ENCODE assay signal across 19 cellular contexts in genomic region chr2:210387074-210387473, GRCh38.
DNase-seq lines count a peak whose midpoint lies in the region; ATAC-seq and TF ChIP-seq lines count a peak whose summit lies in the region.
"Had no signal": no experiment of that assay in that cellular context is flagged by ENCODE, and none has a peak within 500 bp of the region (broad histone marks: within the 10 kb centered on the region; RNA-seq: fewer than 3 reads in every experiment).

No MANE protein-coding gene starts in this region.

- no peaks in the 10 kb centered on the region for H3K9me3 Mint-ChIP-seq in MCF 10A (ENCODE audit: unreplicated experiment)
- H3K9me3 Mint-ChIP-seq: CD4-positive, alpha-beta T cell; CD8-positive, alpha-beta T cell had no signal

- TF ChIP-seq CTCF in mammary epithelial cell (conservative IDR thresholded peaks at IDR 0.05 in 1 of 2, IDR thresholded peaks at IDR 0.05 in 1 of 2; ENCODE audit: extremely low read depth in 1 of 2, insufficient read depth in 1 of 2, low read depth in 1 of 2, low read length in 2 of 2) (no peak), MCF 10A (IDR thresholded peaks at IDR 0.05; ENCODE audit: unreplicated experiment) (no peak), epithelial cell of esophagus (IDR thresholded peaks at IDR 0.05; ENCODE audit: insufficient read depth, low read depth, low read length, missing control alignments) (no peak), foreskin keratinocyte (conservative IDR thresholded peaks at IDR 0.05) (no peak), psoas muscle (IDR thresholded peaks at IDR 0.05) (no peak)

- in situ Hi-C loops in mammary epithelial cell (cut with MboI; ENCODE audit: low sequenced_read_pairs in 2 of 2) = loop anchor here (25.0 kb wide), 1 partner anchor 400 kb away; no protein-coding TSS in a partner anchor

- no TSS peak for BruUV-seq in mammary epithelial cell (replicated peaks; lab: Mats Ljungman, UMichigan)
- no TSS peak for BruUV-seq in MCF 10A (replicated peaks; lab: Mats Ljungman, UMichigan)

- no peaks in the 10 kb centered on the region for H4K20me1 ChIP-seq in mammary epithelial cell (ENCODE audit: insufficient read depth, low read length)
- H4K20me1 ChIP-seq: BLaER1 had no signal

- peaks cover 58% of the 10 kb centered on the region for H3K27me3 Mint-ChIP-seq in MCF 10A (ENCODE audit: insufficient read depth, unreplicated experiment)

- H3K4me2 ChIP-seq in mammary epithelial cell (ENCODE audit: insufficient read depth, low read depth, low read length) = no peak overlapping the region
- H3K4me2 ChIP-seq: BLaER1 had no signal

- no peak overlapping the region for H3K9ac ChIP-seq in mammary epithelial cell (ENCODE audit: insufficient read depth, low read length)
- H3K9ac ChIP-seq: BLaER1 had no signal

- H3K4me3 ChIP-seq in mammary epithelial cell (replicated peaks in 1 of 3; ENCODE audit: insufficient read depth in 1 of 3, low read depth in 2 of 3, low read length in 3 of 3) (no peak overlapping the region), epithelial cell of esophagus (ENCODE audit: low read length) (no peak overlapping the region), psoas muscle (no peak overlapping the region)
- H3K4me3 ChIP-seq: BLaER1 had no signal

- DNase-seq in mammary epithelial cell (peak; percentile 34), MCF 10A (ENCODE audit: unreplicated experiment) (no peak), epithelial cell of esophagus (ENCODE audit: low read depth) (peak; percentile 61), foreskin keratinocyte (peak; percentile 37 to 64), psoas muscle (no peak), C1 segment of cervical spinal cord (lab: John Stamatoyannopoulos, UW) (no peak), iPS-NIHi11 (ENCODE audit: low spot score) (no peak)
- DNase-seq: 8988T; ACHN; BE2C; Caco-2; Calu3; CD4-positive, alpha-beta T cell; CD8-positive, alpha-beta T cell; DMS79 treated with DMSO at 0.1 percent for 48 hours; GF-D8 had no signal

- ATAC-seq in foreskin keratinocyte (peak; percentile 31), psoas muscle (no peak), GM21723 (IDR thresholded peaks at IDR 0.05; ENCODE audit: unreplicated experiment) (no peak)
- ATAC-seq: CD8-positive, alpha-beta T cell had no signal

- no peaks in the 10 kb centered on the region for H3K4me1 Mint-ChIP-seq in MCF 10A (ENCODE audit: insufficient read depth, unreplicated experiment)

- H3K9me3 ChIP-seq in mammary epithelial cell (replicated peaks; ENCODE audit: insufficient read depth, low read length) (no peaks in the 10 kb centered on the region), psoas muscle (no peaks in the 10 kb centered on the region)
- H3K9me3 ChIP-seq: BE2C, BLaER1, Caco-2 had no signal

- WGBS in mammary epithelial cell (ENCODE audit: low coverage, missing lambda C conversion rate) = 0% methylated on average over 1 of the region's 1 CpG
- 49 to 55% (median 54%) methylated on average over 1 of the region's 1 CpG for WGBS in psoas muscle, 3 donors

- H2AFZ ChIP-seq in mammary epithelial cell (ENCODE audit: low read depth, low read length) = no peak overlapping the region

- H3K27ac ChIP-seq in mammary epithelial cell (ENCODE audit: insufficient read depth, low read depth, low read length) = no peak overlapping the region
- no peak overlapping the region for H3K27ac ChIP-seq in foreskin keratinocyte
- peak overlapping the region; percentile 13 for H3K27ac ChIP-seq in psoas muscle
- H3K27ac ChIP-seq: BLaER1, C4-2B had no signal

- no peaks in the 10 kb centered on the region for H3K27me3 ChIP-seq in mammary epithelial cell (ENCODE audit: insufficient read depth, low read length)
- H3K27me3 ChIP-seq in foreskin keratinocyte = no peaks in the 10 kb centered on the region
- no peaks in the 10 kb centered on the region for H3K27me3 ChIP-seq in psoas muscle (ENCODE audit: insufficient read depth in 3 of 3, low read length in 2 of 3)
- H3K27me3 ChIP-seq: BLaER1 had no signal

- H3K4me3 Mint-ChIP-seq in MCF 10A (ENCODE audit: unreplicated experiment) = no peak overlapping the region
- H3K4me3 Mint-ChIP-seq: CD4-positive, alpha-beta T cell; CD8-positive, alpha-beta T cell had no signal

- no peaks in the 10 kb centered on the region for H3K36me3 Mint-ChIP-seq in MCF 10A (ENCODE audit: insufficient read depth, unreplicated experiment)
- H3K36me3 Mint-ChIP-seq: CD8-positive, alpha-beta T cell had no signal

- CTCF ChIA-PET in mammary epithelial cell (lab: Charles Lee; ENCODE audit: low non-redundant PET) (no interaction called here), MCF 10A (lab: Yijun Ruan, JAX) (interaction anchor here (0.7 to 1.0 kb wide), 4 partner anchors 12 to 138 kb away, joined by 3 to 4 read pairs (median 3); no protein-coding TSS in a partner anchor)

- no peak overlapping the region for H3K27ac Mint-ChIP-seq in MCF 10A (ENCODE audit: low read depth, unreplicated experiment)
- H3K27ac Mint-ChIP-seq: CD4-positive, alpha-beta T cell; CD8-positive, alpha-beta T cell had no signal

- H3K4me1 ChIP-seq in mammary epithelial cell (ENCODE audit: insufficient read depth, low read length) (no peaks in the 10 kb centered on the region), foreskin keratinocyte (no peaks in the 10 kb centered on the region), psoas muscle (peaks cover 12% of the 10 kb centered on the region)
- H3K4me1 ChIP-seq: BE2C, BLaER1, Caco-2 had no signal

- intact Hi-C loops in mammary epithelial cell (cut with micrococcal nuclease) (no loop called here), MCF 10A (cut with micrococcal nuclease) (no loop called here), psoas muscle (cut with DNase I) (loop anchor here in 1 of 2 donors (5.0 kb wide), 1 partner anchor 60 kb away; no protein-coding TSS in a partner anchor)

- H3K36me3 ChIP-seq in mammary epithelial cell (ENCODE audit: insufficient read depth, low read length) (no peaks in the 10 kb centered on the region), psoas muscle (ENCODE audit: insufficient read depth in 1 of 2, low read depth in 1 of 2) (no peaks in the 10 kb centered on the region)
- H3K36me3 ChIP-seq: BE2C, BLaER1 had no signal

- H3K79me2 ChIP-seq in mammary epithelial cell (ENCODE audit: insufficient read depth, low read length) = no peaks in the 10 kb centered on the region

- POLR2A ChIA-PET in MCF 10A (lab: Yijun Ruan, JAX) = no interaction called here

- dilution Hi-C loops in mammary epithelial cell (cut with HindIII; ENCODE audit: low sequenced_read_pairs) = no loop called here

Comparison
In these comparisons a context has a peak if more than half of its experiments do, and no peak if none do; other contexts are left out.
1. DNase-seq: peak in mammary epithelial cell (single experiment), epithelial cell of esophagus (single experiment) and foreskin keratinocyte (2 of 2); none in MCF 10A (single experiment), psoas muscle (0 of 2), C1 segment of cervical spinal cord (0 of 14) and iPS-NIHi11 (single experiment).